1 cellular context compared by ENCODE assay signal in the genomic region with DNA sequence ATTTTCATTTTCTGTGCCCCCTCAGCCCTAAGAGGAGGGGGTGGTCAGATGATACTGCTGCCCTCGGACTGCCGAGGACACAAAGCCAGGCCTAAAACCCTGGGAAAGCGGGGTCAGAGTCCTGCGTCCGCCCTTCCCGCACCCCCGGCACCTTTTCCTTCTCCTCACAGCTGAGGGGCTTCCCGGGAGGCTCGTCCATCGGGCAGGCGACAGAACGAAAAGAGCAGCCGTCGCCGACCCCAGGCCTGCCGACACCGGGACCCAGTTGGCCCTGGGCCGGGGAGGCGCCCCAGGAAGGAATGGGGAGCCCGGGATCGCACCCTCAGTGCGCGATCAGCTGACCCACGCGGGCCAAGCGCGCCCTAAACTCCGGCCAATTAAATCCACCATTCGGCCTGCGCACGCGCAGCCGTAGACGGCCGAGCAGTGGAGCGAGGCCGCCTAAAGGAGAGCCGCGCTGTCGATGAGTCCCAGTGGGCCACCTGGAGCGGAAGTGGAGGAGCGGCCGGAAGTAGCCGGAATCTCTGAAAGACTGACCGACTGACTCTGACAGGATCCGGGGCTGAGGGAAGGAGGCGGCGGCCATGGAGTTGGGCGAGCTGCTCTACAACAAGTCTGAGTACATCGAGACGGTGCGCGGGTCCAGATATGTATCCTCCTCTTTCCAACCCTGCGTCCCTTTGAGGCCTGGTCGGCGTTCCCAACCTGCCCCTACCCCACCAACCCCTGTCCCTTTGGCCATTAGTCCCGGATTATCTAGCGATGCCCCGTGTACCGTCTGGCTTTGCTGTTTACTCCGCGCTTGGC.
TF ChIP-seq lines count a peak whose summit lies in the region.

A gene (plus strand): TSS at position 508 of the 807 bp plus-strand sequence. CDS start 77 bp downstream, at position 585.
A gene (minus strand): TSS at position 352 of the 807 bp plus-strand sequence. CDS start 153 bp downstream, at position 199.

TF ChIP-seq in HepG2, 621 proteins besides CTCF, POLR2A, EP300 and RAD21 (continued from another document and continues in another):
- TF ChIP-seq, protein P1, sequence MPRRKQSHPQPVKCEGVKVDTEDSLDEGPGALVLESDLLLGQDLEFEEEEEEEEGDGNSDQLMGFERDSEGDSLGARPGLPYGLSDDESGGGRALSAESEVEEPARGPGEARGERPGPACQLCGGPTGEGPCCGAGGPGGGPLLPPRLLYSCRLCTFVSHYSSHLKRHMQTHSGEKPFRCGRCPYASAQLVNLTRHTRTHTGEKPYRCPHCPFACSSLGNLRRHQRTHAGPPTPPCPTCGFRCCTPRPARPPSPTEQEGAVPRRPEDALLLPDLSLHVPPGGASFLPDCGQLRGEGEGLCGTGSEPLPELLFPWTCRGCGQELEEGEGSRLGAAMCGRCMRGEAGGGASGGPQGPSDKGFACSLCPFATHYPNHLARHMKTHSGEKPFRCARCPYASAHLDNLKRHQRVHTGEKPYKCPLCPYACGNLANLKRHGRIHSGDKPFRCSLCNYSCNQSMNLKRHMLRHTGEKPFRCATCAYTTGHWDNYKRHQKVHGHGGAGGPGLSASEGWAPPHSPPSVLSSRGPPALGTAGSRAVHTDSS (CRISPR knock-in tag; conservative IDR thresholded peaks at IDR 0.05), result peak; percentile 75
- TF ChIP-seq ZNF652 (CRISPR knock-in tag; IDR thresholded peaks at IDR 0.05; ENCODE audit: borderline replicate concordance, low read depth) (no peak), DR1 (CRISPR knock-in tag; IDR thresholded peaks at IDR 0.05) (peak; percentile 95), ZNF713 (CRISPR knock-in tag; IDR thresholded peaks at IDR 0.05) (peak; percentile 99), ZSCAN30 (CRISPR knock-in tag; IDR thresholded peaks at IDR 0.05) (0 out of 2 replicates have a peak, but pooled peaks have one; percentile 42), ZNF441 (CRISPR knock-in tag; IDR thresholded peaks at IDR 0.05; ENCODE audit: borderline replicate concordance) (peak; percentile 93), NFE2 (CRISPR knock-in tag; IDR thresholded peaks at IDR 0.05) (peak; percentile 28; the same call in 1 of the 2 replicates), PLRG1 (conservative IDR thresholded peaks at IDR 0.05) (no peak), NFKBIZ (CRISPR knock-in tag; IDR thresholded peaks at IDR 0.05) (0 out of 2 replicates have a peak, but pooled peaks have one; percentile 89), SNAI1 (CRISPR knock-in tag; IDR thresholded peaks at IDR 0.05; ENCODE audit: borderline replicate concordance) (peak; percentile 99), ZNF749 (CRISPR knock-in tag; IDR thresholded peaks at IDR 0.05; ENCODE audit: borderline replicate concordance) (peak; percentile 95), ZSCAN21 (CRISPR knock-in tag; IDR thresholded peaks at IDR 0.05; ENCODE audit: borderline replicate concordance) (peak; percentile 92), ARID2 (CRISPR knock-in tag; IDR thresholded peaks at IDR 0.05; ENCODE audit: borderline replicate concordance) (peak; percentile 86; the same call in 1 of the 2 replicates), ZNF777 (CRISPR knock-in tag; IDR thresholded peaks at IDR 0.05) (peak; percentile 85), ZNF792 (CRISPR knock-in tag; IDR thresholded peaks at IDR 0.05) (0 out of 2 replicates have a peak, but pooled peaks have one; percentile 74), STAG1 (CRISPR knock-in tag; IDR thresholded peaks at IDR 0.05) (peak; percentile 3; the same call in 1 of the 2 replicates), CENPT (CRISPR knock-in tag; IDR thresholded peaks at IDR 0.05; ENCODE audit: low read depth) (no peak; the same call in 1 of the 2 replicates), ZNF10 (CRISPR knock-in tag; IDR thresholded peaks at IDR 0.05; ENCODE audit: borderline replicate concordance, low read depth) (no peak), RFXAP (CRISPR knock-in tag; IDR thresholded peaks at IDR 0.05; ENCODE audit: borderline replicate concordance) (peak; percentile 95), CEBPG (CRISPR knock-in tag; IDR thresholded peaks at IDR 0.05) (peak; percentile 45), ZNF772 (CRISPR knock-in tag; IDR thresholded peaks at IDR 0.05) (peak; percentile 72), ARNT2 (CRISPR knock-in tag; IDR thresholded peaks at IDR 0.05; ENCODE audit: low read depth) (peak; percentile 83; the same call in 1 of the 2 replicates), JUNB (CRISPR knock-in tag; IDR thresholded peaks at IDR 0.05; ENCODE audit: borderline replicate concordance) (no peak), ZNF598 (CRISPR knock-in tag; IDR thresholded peaks at IDR 0.05; ENCODE audit: borderline replicate concordance) (peak; percentile 99), FOXM1 (CRISPR knock-in tag; IDR thresholded peaks at IDR 0.05) (peak; percentile 48; the same call in 1 of the 2 replicates), FOXO1 (CRISPR knock-in tag; IDR thresholded peaks at IDR 0.05) (peak; percentile 71), TAF15 (IDR thresholded peaks at IDR 0.05; ENCODE audit: low read depth, low read length, poor library complexity, severe bottlenecking) (peak; percentile 96), MED13 (CRISPR knock-in tag; IDR thresholded peaks at IDR 0.05) (peak; percentile 86; the same call in 1 of the 2 replicates), NCOA2 (CRISPR knock-in tag; IDR thresholded peaks at IDR 0.05) (peak; percentile 37; the same call in 1 of the 2 replicates)
- TF ChIP-seq, protein P2, sequence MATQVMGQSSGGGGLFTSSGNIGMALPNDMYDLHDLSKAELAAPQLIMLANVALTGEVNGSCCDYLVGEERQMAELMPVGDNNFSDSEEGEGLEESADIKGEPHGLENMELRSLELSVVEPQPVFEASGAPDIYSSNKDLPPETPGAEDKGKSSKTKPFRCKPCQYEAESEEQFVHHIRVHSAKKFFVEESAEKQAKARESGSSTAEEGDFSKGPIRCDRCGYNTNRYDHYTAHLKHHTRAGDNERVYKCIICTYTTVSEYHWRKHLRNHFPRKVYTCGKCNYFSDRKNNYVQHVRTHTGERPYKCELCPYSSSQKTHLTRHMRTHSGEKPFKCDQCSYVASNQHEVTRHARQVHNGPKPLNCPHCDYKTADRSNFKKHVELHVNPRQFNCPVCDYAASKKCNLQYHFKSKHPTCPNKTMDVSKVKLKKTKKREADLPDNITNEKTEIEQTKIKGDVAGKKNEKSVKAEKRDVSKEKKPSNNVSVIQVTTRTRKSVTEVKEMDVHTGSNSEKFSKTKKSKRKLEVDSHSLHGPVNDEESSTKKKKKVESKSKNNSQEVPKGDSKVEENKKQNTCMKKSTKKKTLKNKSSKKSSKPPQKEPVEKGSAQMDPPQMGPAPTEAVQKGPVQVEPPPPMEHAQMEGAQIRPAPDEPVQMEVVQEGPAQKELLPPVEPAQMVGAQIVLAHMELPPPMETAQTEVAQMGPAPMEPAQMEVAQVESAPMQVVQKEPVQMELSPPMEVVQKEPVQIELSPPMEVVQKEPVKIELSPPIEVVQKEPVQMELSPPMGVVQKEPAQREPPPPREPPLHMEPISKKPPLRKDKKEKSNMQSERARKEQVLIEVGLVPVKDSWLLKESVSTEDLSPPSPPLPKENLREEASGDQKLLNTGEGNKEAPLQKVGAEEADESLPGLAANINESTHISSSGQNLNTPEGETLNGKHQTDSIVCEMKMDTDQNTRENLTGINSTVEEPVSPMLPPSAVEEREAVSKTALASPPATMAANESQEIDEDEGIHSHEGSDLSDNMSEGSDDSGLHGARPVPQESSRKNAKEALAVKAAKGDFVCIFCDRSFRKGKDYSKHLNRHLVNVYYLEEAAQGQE (IDR thresholded peaks at IDR 0.05; ENCODE audit: borderline replicate concordance in 1 of 2, low read depth in 1 of 2, low read length in 2 of 2), result peak in 1 of 2 experiments; percentile 44; a peak in 2 of 4 replicates
- TF ChIP-seq, protein P3, sequence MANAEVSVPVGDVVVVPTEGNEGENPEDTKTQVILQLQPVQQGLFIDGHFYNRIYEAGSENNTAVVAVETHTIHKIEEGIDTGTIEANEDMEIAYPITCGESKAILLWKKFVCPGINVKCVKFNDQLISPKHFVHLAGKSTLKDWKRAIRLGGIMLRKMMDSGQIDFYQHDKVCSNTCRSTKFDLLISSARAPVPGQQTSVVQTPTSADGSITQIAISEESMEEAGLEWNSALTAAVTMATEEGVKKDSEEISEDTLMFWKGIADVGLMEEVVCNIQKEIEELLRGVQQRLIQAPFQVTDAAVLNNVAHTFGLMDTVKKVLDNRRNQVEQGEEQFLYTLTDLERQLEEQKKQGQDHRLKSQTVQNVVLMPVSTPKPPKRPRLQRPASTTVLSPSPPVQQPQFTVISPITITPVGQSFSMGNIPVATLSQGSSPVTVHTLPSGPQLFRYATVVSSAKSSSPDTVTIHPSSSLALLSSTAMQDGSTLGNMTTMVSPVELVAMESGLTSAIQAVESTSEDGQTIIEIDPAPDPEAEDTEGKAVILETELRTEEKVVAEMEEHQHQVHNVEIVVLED (CRISPR knock-in tag; IDR thresholded peaks at IDR 0.05; ENCODE audit: borderline replicate concordance), result peak; percentile 96
- TF ChIP-seq, protein P4, sequence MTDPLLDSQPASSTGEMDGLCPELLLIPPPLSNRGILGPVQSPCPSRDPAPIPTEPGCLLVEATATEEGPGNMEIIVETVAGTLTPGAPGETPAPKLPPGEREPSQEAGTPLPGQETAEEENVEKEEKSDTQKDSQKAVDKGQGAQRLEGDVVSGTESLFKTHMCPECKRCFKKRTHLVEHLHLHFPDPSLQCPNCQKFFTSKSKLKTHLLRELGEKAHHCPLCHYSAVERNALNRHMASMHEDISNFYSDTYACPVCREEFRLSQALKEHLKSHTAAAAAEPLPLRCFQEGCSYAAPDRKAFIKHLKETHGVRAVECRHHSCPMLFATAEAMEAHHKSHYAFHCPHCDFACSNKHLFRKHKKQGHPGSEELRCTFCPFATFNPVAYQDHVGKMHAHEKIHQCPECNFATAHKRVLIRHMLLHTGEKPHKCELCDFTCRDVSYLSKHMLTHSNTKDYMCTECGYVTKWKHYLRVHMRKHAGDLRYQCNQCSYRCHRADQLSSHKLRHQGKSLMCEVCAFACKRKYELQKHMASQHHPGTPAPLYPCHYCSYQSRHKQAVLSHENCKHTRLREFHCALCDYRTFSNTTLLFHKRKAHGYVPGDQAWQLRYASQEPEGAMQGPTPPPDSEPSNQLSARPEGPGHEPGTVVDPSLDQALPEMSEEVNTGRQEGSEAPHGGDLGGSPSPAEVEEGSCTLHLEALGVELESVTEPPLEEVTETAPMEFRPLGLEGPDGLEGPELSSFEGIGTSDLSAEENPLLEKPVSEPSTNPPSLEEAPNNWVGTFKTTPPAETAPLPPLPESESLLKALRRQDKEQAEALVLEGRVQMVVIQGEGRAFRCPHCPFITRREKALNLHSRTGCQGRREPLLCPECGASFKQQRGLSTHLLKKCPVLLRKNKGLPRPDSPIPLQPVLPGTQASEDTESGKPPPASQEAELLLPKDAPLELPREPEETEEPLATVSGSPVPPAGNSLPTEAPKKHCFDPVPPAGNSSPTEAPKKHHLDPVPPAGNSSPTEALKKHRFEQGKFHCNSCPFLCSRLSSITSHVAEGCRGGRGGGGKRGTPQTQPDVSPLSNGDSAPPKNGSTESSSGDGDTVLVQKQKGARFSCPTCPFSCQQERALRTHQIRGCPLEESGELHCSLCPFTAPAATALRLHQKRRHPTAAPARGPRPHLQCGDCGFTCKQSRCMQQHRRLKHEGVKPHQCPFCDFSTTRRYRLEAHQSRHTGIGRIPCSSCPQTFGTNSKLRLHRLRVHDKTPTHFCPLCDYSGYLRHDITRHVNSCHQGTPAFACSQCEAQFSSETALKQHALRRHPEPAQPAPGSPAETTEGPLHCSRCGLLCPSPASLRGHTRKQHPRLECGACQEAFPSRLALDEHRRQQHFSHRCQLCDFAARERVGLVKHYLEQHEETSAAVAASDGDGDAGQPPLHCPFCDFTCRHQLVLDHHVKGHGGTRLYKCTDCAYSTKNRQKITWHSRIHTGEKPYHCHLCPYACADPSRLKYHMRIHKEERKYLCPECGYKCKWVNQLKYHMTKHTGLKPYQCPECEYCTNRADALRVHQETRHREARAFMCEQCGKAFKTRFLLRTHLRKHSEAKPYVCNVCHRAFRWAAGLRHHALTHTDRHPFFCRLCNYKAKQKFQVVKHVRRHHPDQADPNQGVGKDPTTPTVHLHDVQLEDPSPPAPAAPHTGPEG (CRISPR knock-in tag; IDR thresholded peaks at IDR 0.05), result peak; percentile 94
- TF ChIP-seq, protein P5, sequence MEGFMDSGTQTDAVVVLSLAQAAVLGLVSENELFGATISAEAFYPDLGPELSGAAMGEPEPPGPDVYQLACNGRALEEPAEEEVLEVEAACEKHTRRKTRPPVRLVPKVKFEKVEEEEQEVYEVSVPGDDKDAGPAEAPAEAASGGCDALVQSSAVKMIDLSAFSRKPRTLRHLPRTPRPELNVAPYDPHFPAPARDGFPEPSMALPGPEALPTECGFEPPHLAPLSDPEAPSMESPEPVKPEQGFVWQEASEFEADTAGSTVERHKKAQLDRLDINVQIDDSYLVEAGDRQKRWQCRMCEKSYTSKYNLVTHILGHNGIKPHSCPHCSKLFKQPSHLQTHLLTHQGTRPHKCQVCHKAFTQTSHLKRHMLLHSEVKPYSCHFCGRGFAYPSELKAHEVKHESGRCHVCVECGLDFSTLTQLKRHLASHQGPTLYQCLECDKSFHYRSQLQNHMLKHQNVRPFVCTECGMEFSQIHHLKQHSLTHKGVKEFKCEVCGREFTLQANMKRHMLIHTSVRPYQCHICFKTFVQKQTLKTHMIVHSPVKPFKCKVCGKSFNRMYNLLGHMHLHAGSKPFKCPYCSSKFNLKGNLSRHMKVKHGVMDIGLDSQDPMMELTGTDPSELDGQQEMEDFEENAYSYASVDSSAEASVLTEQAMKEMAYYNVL (CRISPR knock-in tag; IDR thresholded peaks at IDR 0.05; ENCODE audit: borderline replicate concordance), result peak; percentile 96
- TF ChIP-seq, protein P6, sequence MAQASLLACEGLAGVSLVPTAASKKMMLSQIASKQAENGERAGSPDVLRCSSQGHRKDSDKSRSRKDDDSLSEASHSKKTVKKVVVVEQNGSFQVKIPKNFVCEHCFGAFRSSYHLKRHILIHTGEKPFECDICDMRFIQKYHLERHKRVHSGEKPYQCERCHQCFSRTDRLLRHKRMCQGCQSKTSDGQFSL (CRISPR knock-in tag; IDR thresholded peaks at IDR 0.05), result no peak; the same call in 1 of the 2 replicates
